ENCODE assay signal across 12 cellular contexts in genomic region chr13:43783820-43784219, GRCh38. TPM values are rescaled to one million over a fixed set of nuclear protein-coding genes. Genes with fewer than 3 reads are reported as not detected.
DNase-seq lines count a peak whose midpoint lies in the region; ATAC-seq, FAIRE-seq and TF ChIP-seq lines count a peak whose summit lies in the region.
"Had no signal": no experiment of that assay in that cellular context is flagged by ENCODE, and none has a peak within 500 bp of the region (broad histone marks: within the 10 kb centered on the region; RNA-seq: fewer than 3 reads in every experiment).

No MANE protein-coding gene starts in this region.

- no peaks in the 10 kb centered on the region for H3K9me3 ChIP-seq in left ventricle myocardium inferior (replicated peaks)

- peaks cover 29% of the 10 kb centered on the region for H3K27me3 ChIP-seq in left ventricle myocardium inferior (ENCODE audit: low read depth)

- no peaks in the 10 kb centered on the region for H3K36me3 ChIP-seq in left ventricle myocardium inferior

- peaks cover 56% of the 10 kb centered on the region for H3K4me1 ChIP-seq in left ventricle myocardium inferior

- no peak for TF ChIP-seq CTCF in left ventricle myocardium inferior (IDR thresholded peaks at IDR 0.05; ENCODE audit: borderline replicate concordance)
- no peak for TF ChIP-seq CTCF in fibroblast of mammary gland (conservative IDR thresholded peaks at IDR 0.05; ENCODE audit: control insufficient read depth, insufficient read depth, low read depth, low read length)
- no peak for TF ChIP-seq CTCF in coronary artery (IDR thresholded peaks at IDR 0.05)

- H3K4me3 ChIP-seq in left ventricle myocardium inferior (no peak overlapping the region), fibroblast of mammary gland (ENCODE audit: control insufficient read depth, low read depth, low read length) (no peak overlapping the region), coronary artery (no peak overlapping the region)

- no peak for DNase-seq in left ventricle myocardium inferior
- DNase-seq in left ventricle myocardium superior: no peak
- peak; percentile 39 to 76 for DNase-seq in NCI-H524 (lab: John Stamatoyannopoulos, UW)
- peak; percentile 75 for DNase-seq in fibroblast of mammary gland (ENCODE audit: low read depth)
- no peak for DNase-seq in T1000 (lab: John Stamatoyannopoulos, UW)
- no peak for DNase-seq in urothelium cell line (ENCODE audit: low spot score)
- DNase-seq in coronary artery (ENCODE audit: low spot score): no peak
- DNase-seq in UCSD-AML1 (lab: John Stamatoyannopoulos, UW; ENCODE audit: unreplicated experiment): no peak
- DNase-seq: activated CD4-positive, alpha-beta T cell treated with anti-CD3 and anti-CD28 coated beads for 4 hours; central memory CD4-positive, alpha-beta T cell; midbrain had no signal

- ATAC-seq in left ventricle myocardium superior: no peak

- intact Hi-C loops in left ventricle myocardium inferior (cut with micrococcal nuclease): no loop called here
- intact Hi-C loops in left ventricle myocardium superior (cut with micrococcal nuclease): no loop called here

- peak overlapping the region; percentile 88 for H3K27ac ChIP-seq in left ventricle myocardium inferior (replicated peaks)
- no peak overlapping the region for H3K27ac ChIP-seq in coronary artery

- no peak for FAIRE-seq in urothelium cell line (lab: Jason Lieb, UNC)

RNA-seq across cellular contexts. Expression of gene ENOX1, which starts 3.0 kb away (rescaled TPM):
- total RNA-seq in left ventricle myocardium inferior (0.60 TPM), left ventricle myocardium superior (6.8 TPM)
- total RNA-seq: CD4-positive, CD25-positive, alpha-beta regulatory T cell had no signal

Comparison
In these comparisons a context has a peak if more than half of its experiments do, and no peak if none do; other contexts are left out.
1. DNase-seq: peak in NCI-H524 (2 of 2) and fibroblast of mammary gland (single experiment); none in left ventricle myocardium inferior (single experiment), left ventricle myocardium superior (single experiment), T1000 (single experiment), urothelium cell line (single experiment), coronary artery (single experiment) and UCSD-AML1 (single experiment).